In the genomic region with DNA sequence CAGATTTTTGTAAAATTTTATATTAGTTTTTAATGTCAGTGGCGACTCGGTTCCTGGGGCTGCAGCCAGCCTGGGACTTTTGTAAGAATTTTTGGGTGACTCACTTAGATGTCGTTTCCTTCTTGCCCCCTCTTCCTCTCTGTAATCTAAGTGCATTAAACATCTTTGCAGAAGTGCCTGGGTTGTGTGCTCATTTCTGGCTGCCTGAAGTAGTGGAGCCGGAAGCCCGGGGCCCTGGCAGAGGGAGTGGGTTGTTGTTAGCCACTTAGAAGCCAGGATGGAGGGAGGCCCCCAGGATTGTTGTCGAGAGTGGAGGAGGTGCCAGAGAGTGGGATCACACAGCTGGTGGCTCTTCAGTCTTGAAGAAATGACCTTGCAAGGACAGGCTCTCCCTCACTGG, we compare ENCODE assay signal across 8 cellular contexts. TPM values are rescaled to one million over a fixed set of nuclear protein-coding genes. Genes with fewer than 3 reads are reported as not detected.
A peak's percentile ranks its signal among the peaks of the same experiment; 100 is the strongest.
DNase-seq lines count a peak whose midpoint lies in the region; ATAC-seq, FAIRE-seq and TF ChIP-seq lines count a peak whose summit lies in the region.

No MANE protein-coding gene starts in this region.

- no peak overlapping the region for H4K5ac ChIP-seq in H1 (ENCODE audit: insufficient read length, low read depth, low read length)

- no peak overlapping the region; the same call in 1 of the 2 replicates for H2BK20ac ChIP-seq in H1 (ENCODE audit: low read length)

- TF ChIP-seq RAD21 in H1 (IDR thresholded peaks at IDR 0.05 in 1 of 2, conservative IDR thresholded peaks at IDR 0.05 in 1 of 2; ENCODE audit: low read depth in 2 of 2, low read length in 2 of 2), result no peak

- no peaks in the 10 kb centered on the region for H3K9me3 ChIP-seq in CD4-positive, CD25-positive, alpha-beta regulatory T cell (ENCODE audit: control insufficient read depth in 2 of 2, low read length in 2 of 2)
- no peaks in the 10 kb centered on the region for H3K9me3 ChIP-seq in H1 (ENCODE audit: insufficient read depth in 2 of 2, low read depth in 1 of 2, low read length in 1 of 2)
- no peaks in the 10 kb centered on the region for H3K9me3 ChIP-seq in neutrophil

- H3K27ac ChIP-seq in CD4-positive, CD25-positive, alpha-beta regulatory T cell (ENCODE audit: insufficient read depth, low read length, poor library complexity, severe bottlenecking), result peak overlapping the region; percentile 55
- H3K27ac ChIP-seq in H1 (ENCODE audit: low read depth, low read length) (no peak overlapping the region), neutrophil (peak overlapping the region; percentile 89)

- no peaks in the 10 kb centered on the region for H3K9me3 Mint-ChIP-seq in CD4-positive, CD25-positive, alpha-beta regulatory T cell

- H2BK15ac ChIP-seq in H1 (ENCODE audit: low read length), result 0 out of 2 replicates have a peak overlapping the region, but pooled peaks have one; percentile 40

- H3K27me3 Mint-ChIP-seq in CD4-positive, CD25-positive, alpha-beta regulatory T cell, result no peaks in the 10 kb centered on the region

- H3K4me3 Mint-ChIP-seq in CD4-positive, CD25-positive, alpha-beta regulatory T cell, result peak overlapping the region; percentile 41 to 63 (median 51)

- H3K4me3 ChIP-seq in CD4-positive, CD25-positive, alpha-beta regulatory T cell (ENCODE audit: low read depth, low read length), result no peak overlapping the region
- H3K4me3 ChIP-seq in H1 (ENCODE audit: extremely low read depth in 1 of 4, insufficient read depth in 2 of 4, low read depth in 3 of 4, low read length in 4 of 4), result no peak overlapping the region
- H3K4me3 ChIP-seq in neutrophil (ENCODE audit: low read depth in 1 of 2, low read length in 1 of 2), result peak overlapping the region in 1 of 2 experiments; percentile 21

- H3K14ac ChIP-seq in H1 (ENCODE audit: insufficient read length), result no peak overlapping the region

- DNase-seq in CD4-positive, CD25-positive, alpha-beta regulatory T cell, result peak in 1 of 3 donors; percentile 74
- DNase-seq in H1 (ENCODE audit: low read depth in 1 of 2, low spot score in 2 of 2) (no peak), activated gamma-delta T cell treated with Interleukin-2 at 50 U/mL for 16 hours (no peak), NCI-H2081 treated with DMSO at 0.1 percent for 48 hours (lab: John Stamatoyannopoulos, UW) (no peak)

- no peak overlapping the region for H2AFZ ChIP-seq in H1 (ENCODE audit: low read length)

- no peak for TF ChIP-seq POLR2A in H1 (IDR thresholded peaks at IDR 0.05; ENCODE audit: control extremely low read depth in 1 of 2, low read depth in 2 of 2, low read length in 2 of 2)

- POLR2A ChIA-PET in H1 (lab: Charles Lee; ENCODE audit: partially characterized antibody), result interaction anchor here (4.2 kb wide), 1 partner anchor 12 kb away, joined by 34 read pairs; a partner anchor contains a TSS

- peaks cover 3% of the 10 kb centered on the region for H3K36me3 ChIP-seq in CD4-positive, CD25-positive, alpha-beta regulatory T cell (ENCODE audit: control insufficient read depth, insufficient read depth, low read length)
- H3K36me3 ChIP-seq in H1 (ENCODE audit: control insufficient read depth in 2 of 4, insufficient read depth in 4 of 4, low read length in 3 of 4) (no peaks in the 10 kb centered on the region; a peak in 1 of 8 replicates), neutrophil (peaks cover 7% of the 10 kb centered on the region)

- CTCF ChIA-PET in H1 (lab: Charles Lee; ENCODE audit: partially characterized antibody), result interaction anchor here (0.6 to 14.3 kb wide), 7 partner anchors 8 to 403 kb away, joined by 3 to 160 read pairs (median 4); no protein-coding TSS in a partner anchor

- H3K27me3 ChIP-seq in CD4-positive, CD25-positive, alpha-beta regulatory T cell (ENCODE audit: control insufficient read depth, insufficient read depth, low read length), result no peaks in the 10 kb centered on the region
- H3K27me3 ChIP-seq in H1 (replicated peaks in 1 of 4; ENCODE audit: control insufficient read depth in 3 of 4, extremely low read depth in 1 of 4, insufficient read depth in 3 of 4, low read length in 3 of 4) (no peaks in the 10 kb centered on the region), neutrophil (no peaks in the 10 kb centered on the region)

- no peak overlapping the region for H3K56ac ChIP-seq in H1 (replicated peaks; ENCODE audit: insufficient read length, low read depth, low read length)

- TF ChIP-seq EP300 in H1 (IDR thresholded peaks at IDR 0.05; ENCODE audit: borderline replicate concordance in 1 of 2, low read depth in 2 of 2, low read length in 2 of 2), result no peak

- peaks cover 5% of the 10 kb centered on the region for H3K36me3 Mint-ChIP-seq in CD4-positive, CD25-positive, alpha-beta regulatory T cell

- peaks cover 38% of the 10 kb centered on the region for H3K4me1 ChIP-seq in CD4-positive, CD25-positive, alpha-beta regulatory T cell (ENCODE audit: control insufficient read depth, insufficient read depth, low read length, poor library complexity, severe bottlenecking)
- H3K4me1 ChIP-seq in H1 (replicated peaks in 1 of 4; ENCODE audit: control insufficient read depth in 3 of 4, insufficient read depth in 4 of 4, low read length in 3 of 4), result peaks cover 14 to 47% (median 33%) of the 10 kb centered on the region in 4 experiments
- H3K4me1 ChIP-seq in neutrophil (ENCODE audit: control insufficient read depth in 1 of 2, insufficient read depth in 1 of 2, low read depth in 1 of 2, low read length in 1 of 2), result peaks cover 46 to 47% of the 10 kb centered on the region in 2 experiments

- H4K91ac ChIP-seq in H1 (replicated peaks; ENCODE audit: insufficient read length, low read length), result no peak overlapping the region

- H3K4me2 ChIP-seq in H1 (ENCODE audit: insufficient read depth in 1 of 2, low read depth in 2 of 2, low read length in 2 of 2), result no peak overlapping the region

- H2BK5ac ChIP-seq in H1 (ENCODE audit: low read depth, low read length), result no peak overlapping the region

- no peak overlapping the region for H2AK5ac ChIP-seq in H1 (ENCODE audit: low read depth, low read length)

- peaks cover 10 to 55% (median 39%) of the 10 kb centered on the region in 4 donors for H3K4me1 Mint-ChIP-seq in CD4-positive, CD25-positive, alpha-beta regulatory T cell

- whole genome bisulfite sequencing in H1 (ENCODE audit: extremely low coverage in 1 of 2, insufficient coverage in 1 of 2, insufficient read length in 1 of 2, insufficient replicate concordance in 2 of 2, low coverage in 1 of 2, low lambda C conversion rate in 2 of 2, missing lambda C conversion rate in 1 of 2), 2 experiments, result 83% methylated on average over 6 of the region's 6 CpGs; no CpG with 5 or more reads in 1 of the 2 experiments

- no peak overlapping the region for H4K8ac ChIP-seq in H1 (ENCODE audit: extremely low read depth, insufficient read depth, low read length)

- H3K27ac Mint-ChIP-seq in CD4-positive, CD25-positive, alpha-beta regulatory T cell, result peak overlapping the region; percentile 77 to 97 (median 87)

- FAIRE-seq in H1 (lab: Jason Lieb, UNC), result no peak

- H3K9ac ChIP-seq in H1 (replicated peaks in 1 of 4; ENCODE audit: extremely low read depth in 1 of 4, low read depth in 3 of 4, low read length in 3 of 4), result no peak overlapping the region

- TF ChIP-seq CTCF in H1 (IDR thresholded peaks at IDR 0.05; ENCODE audit: control extremely low read depth in 1 of 3, insufficient read depth in 1 of 3, low read depth in 1 of 3, low read length in 3 of 3) (no peak), neutrophil (IDR thresholded peaks at IDR 0.05) (no peak)

- peak overlapping the region; percentile 6; the same call in 1 of the 2 replicates for H3K18ac ChIP-seq in H1 (ENCODE audit: extremely low read depth, low read length)

- H4K20me1 ChIP-seq in H1 (replicated peaks in 1 of 2; ENCODE audit: control insufficient read depth in 1 of 2, insufficient read depth in 2 of 2, low read length in 2 of 2), result no peaks in the 10 kb centered on the region

- ATAC-seq in CD4-positive, CD25-positive, alpha-beta regulatory T cell (ENCODE audit: low read depth in 2 of 2), result peak; percentile 67 to 69
- ATAC-seq in SK-N-SH treated with all-trans-retinoic acid at 6 μM for 48 hours, result peak; percentile 28
- no peak for ATAC-seq in HG02610 (IDR thresholded peaks at IDR 0.05; ENCODE audit: unreplicated experiment)
- no peak for ATAC-seq in GM19455 (IDR thresholded peaks at IDR 0.05; ENCODE audit: unreplicated experiment)

- no peaks in the 10 kb centered on the region for H3K79me2 ChIP-seq in H1 (ENCODE audit: control insufficient read depth in 1 of 2, insufficient read depth in 2 of 2, low read length in 2 of 2)

- H2BK120ac ChIP-seq in H1 (replicated peaks; ENCODE audit: low read depth, low read length), result no peak overlapping the region

- H2BK12ac ChIP-seq in H1 (ENCODE audit: low read depth, low read length), result no peak overlapping the region

- H3K79me1 ChIP-seq in H1 (ENCODE audit: low read depth, low read length), result no peaks in the 10 kb centered on the region

- H3K4ac ChIP-seq in H1 (replicated peaks; ENCODE audit: insufficient read length, low read depth, low read length), result no peak overlapping the region

- no peaks in the 10 kb centered on the region for H3K23me2 ChIP-seq in H1 (ENCODE audit: low read depth, low read length)

- no peak overlapping the region for H3K23ac ChIP-seq in H1 (ENCODE audit: insufficient read length)

TF ChIP-seq in SK-N-SH treated with all-trans-retinoic acid at 6 μM for 48 hours, 23 proteins besides CTCF, POLR2A, EP300 and RAD21 (continues in another document):
- TF ChIP-seq ZNF565 (CRISPR knock-in tag; conservative IDR thresholded peaks at IDR 0.05; ENCODE audit: low read depth), result no peak
- no peak for TF ChIP-seq ZC3H10 (CRISPR knock-in tag; IDR thresholded peaks at IDR 0.05)
- no peak for TF ChIP-seq BACH2 (CRISPR knock-in tag; IDR thresholded peaks at IDR 0.05; ENCODE audit: borderline replicate concordance)

TF ChIP-seq in H1, 55 proteins besides CTCF, POLR2A, EP300 and RAD21 (continues in another document):
- TF ChIP-seq JUN (IDR thresholded peaks at IDR 0.05; ENCODE audit: low read depth, low read length), result no peak
- TF ChIP-seq, protein P1, sequence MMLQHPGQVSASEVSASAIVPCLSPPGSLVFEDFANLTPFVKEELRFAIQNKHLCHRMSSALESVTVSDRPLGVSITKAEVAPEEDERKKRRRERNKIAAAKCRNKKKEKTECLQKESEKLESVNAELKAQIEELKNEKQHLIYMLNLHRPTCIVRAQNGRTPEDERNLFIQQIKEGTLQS (IDR thresholded peaks at IDR 0.05; ENCODE audit: insufficient read depth, low read depth, low read length), result no peak
- no peak for TF ChIP-seq CHD1 (IDR thresholded peaks at IDR 0.05; ENCODE audit: low read depth, low read length)

RNA-seq across cellular contexts. Expression of a gene that starts 11.0 kb away (rescaled TPM):
- total RNA-seq in CD4-positive, CD25-positive, alpha-beta regulatory T cell, result 73.4 TPM
- 10 to 100 TPM; 30.2 to 38.3 (median 36.4) TPM for polyA plus RNA-seq in CD4-positive, CD25-positive, alpha-beta regulatory T cell
- total RNA-seq in H1 (2021; fragmentation: NEBNext Ultra II Directional; extraction: Animal tissue kit (Norgen Biotek cat#: 25700)), result 35.4 and 38.8 TPM in 2 replicates
- 24.9 and 34.6 TPM in 2 replicates for polyA plus RNA-seq in H1 (2011; rRNA removed)
- 20.5 TPM for polyA plus RNA-seq in H1 (2011; cell fraction: cytosol; rRNA removed)
- polyA plus RNA-seq in H1 (2011; cell fraction: nucleus; rRNA removed), result 32.2 TPM
- 36.1 to 44.6 TPM (median 40.7 TPM) in 4 replicates for polyA plus RNA-seq in H1 (2012, experiment 1 of 2)
- 42.4 TPM for polyA plus RNA-seq in H1 (2012, experiment 2 of 2)
- polyA plus RNA-seq in H1 (2013, experiment 1 of 2), result 15.8 TPM
- polyA plus RNA-seq in H1 (2013, experiment 2 of 2), result 16.3 TPM
- 14.4 and 15.0 TPM in 2 replicates for polyA minus RNA-seq in H1 (2011; rRNA and poly(A)+ RNA removed)
- 20.2 TPM for polyA minus RNA-seq in H1 (2011; cell fraction: cytosol; rRNA and poly(A)+ RNA removed)
- polyA minus RNA-seq in H1 (2011; cell fraction: nucleus; rRNA and poly(A)+ RNA removed), result 21.2 TPM

Comparison
In these comparisons a context has a peak if more than half of its experiments do, and no peak if none do; other contexts are left out.
1. ATAC-seq: peak in CD4-positive, CD25-positive, alpha-beta regulatory T cell (2 of 2) and SK-N-SH treated with all-trans-retinoic acid at 6 μM for 48 hours (single experiment); none in HG02610 (single experiment) and GM19455 (single experiment).